ENCODE assay signal across 8 cellular contexts in genomic region chr17:76772842-76773521, GRCh38. TPM values are rescaled to one million over a fixed set of nuclear protein-coding genes. Genes with fewer than 3 reads are reported as not detected.
A peak's percentile ranks its signal among the peaks of the same experiment; 100 is the strongest.
DNase-seq lines count a peak whose midpoint lies in the region; ATAC-seq and TF ChIP-seq lines count a peak whose summit lies in the region.

No MANE protein-coding gene starts in this region.

- H3K4me3 Mint-ChIP-seq in activated CD8-positive, alpha-beta T cell treated with anti-CD3 and anti-CD28 coated beads for 36 hours: peak overlapping the region; percentile 65

- DNase-seq in AG09319 (ENCODE audit: extremely low read depth, low read depth) (peak; percentile 74), NCI-H1436 treated with DMSO at 0.1 percent for 48 hours (lab: John Stamatoyannopoulos, UW) (peak; percentile 23), cerebellum (ENCODE audit: low spot score) (no peak)
- peak; percentile 71 for DNase-seq in activated CD8-positive, alpha-beta T cell treated with anti-CD3 and anti-CD28 coated beads for 36 hours
- DNase-seq in stimulated activated CD4-positive, alpha-beta T cell treated with anti-CD3 and anti-CD28 coated beads, Interleukin-12 subunit alpha, Interleukin-12 subunit beta, amount 100 ng/mL, for 4 hours: peak; percentile 33

- peak overlapping the region; percentile 92 for H3K27ac Mint-ChIP-seq in activated CD8-positive, alpha-beta T cell treated with anti-CD3 and anti-CD28 coated beads for 36 hours

- H3K9me3 Mint-ChIP-seq in activated CD8-positive, alpha-beta T cell treated with anti-CD3 and anti-CD28 coated beads for 36 hours: no peaks in the 10 kb centered on the region

- TF ChIP-seq CTCF in AG09319 (IDR thresholded peaks at IDR 0.05; ENCODE audit: low read depth, low read length): no peak; the same call in 1 of the 2 replicates
- TF ChIP-seq CTCF in activated CD8-positive, alpha-beta T cell treated with anti-CD3 and anti-CD28 coated beads for 36 hours (IDR thresholded peaks at IDR 0.05): no peak

- POLR2A ChIA-PET in activated CD8-positive, alpha-beta T cell treated with anti-CD3 and anti-CD28 coated beads for 36 hours (lab: Charles Lee): interaction anchor here (0.6 to 1.7 kb wide), 6 partner anchors 14 to 46 kb away, joined by 3 to 6 read pairs (median 4); partner anchors contain the start of gene MFSD11

- H3K36me3 Mint-ChIP-seq in activated CD8-positive, alpha-beta T cell treated with anti-CD3 and anti-CD28 coated beads for 36 hours (ENCODE audit: low read depth): peaks cover 49% of the 10 kb centered on the region

- CTCF ChIA-PET in activated CD8-positive, alpha-beta T cell treated with anti-CD3 and anti-CD28 coated beads for 36 hours (lab: Charles Lee): interaction anchor here (1.1 to 1.2 kb wide), 2 partner anchors 59 to 95 kb away, joined by 3 to 4 read pairs; partner anchors contain the start of gene MGAT5B

- intact Hi-C loops in activated CD8-positive, alpha-beta T cell treated with anti-CD3 and anti-CD28 coated beads for 36 hours (cut with micrococcal nuclease): no loop called here

- H3K4me1 Mint-ChIP-seq in activated CD8-positive, alpha-beta T cell treated with anti-CD3 and anti-CD28 coated beads for 36 hours (ENCODE audit: low read depth): peaks cover 16% of the 10 kb centered on the region

- peak; percentile 100 for ATAC-seq in activated CD8-positive, alpha-beta T cell treated with anti-CD3 and anti-CD28 coated beads for 36 hours
- ATAC-seq in esophagus mucosa (peak; percentile 98), HG02759 (IDR thresholded peaks at IDR 0.05; ENCODE audit: unreplicated experiment) (no peak), HG03039 (IDR thresholded peaks at IDR 0.05; ENCODE audit: unreplicated experiment) (no peak)

- H3K27me3 Mint-ChIP-seq in activated CD8-positive, alpha-beta T cell treated with anti-CD3 and anti-CD28 coated beads for 36 hours: no peaks in the 10 kb centered on the region

RNA-seq across cellular contexts. Expression of gene MFSD11, which starts 35.1 kb away (rescaled TPM):
- total RNA-seq in activated CD8-positive, alpha-beta T cell treated with anti-CD3 and anti-CD28 coated beads for 36 hours: 10 to 100 TPM; 17.0 to 17.6 TPM
- total RNA-seq in esophagus mucosa (22.6 TPM), cerebellum (63.4 TPM)

RNA-seq across cellular contexts. Expression of gene SRSF2, which starts 35.9 kb away (rescaled TPM):
- total RNA-seq in activated CD8-positive, alpha-beta T cell treated with anti-CD3 and anti-CD28 coated beads for 36 hours: 100 to 1,000 TPM; 344 to 364 TPM
- total RNA-seq in esophagus mucosa (162 TPM), cerebellum (114 TPM)

RNA-seq across cellular contexts. Expression of gene METTL23, which starts 46.3 kb away (rescaled TPM):
- 10 to 100 TPM; 30.7 to 30.9 TPM for total RNA-seq in activated CD8-positive, alpha-beta T cell treated with anti-CD3 and anti-CD28 coated beads for 36 hours
- 17.8 TPM for total RNA-seq in esophagus mucosa
- total RNA-seq in cerebellum: 11.1 TPM

RNA-seq across cellular contexts. Expression of gene JMJD6, which starts 46.6 kb away (rescaled TPM):
- total RNA-seq in activated CD8-positive, alpha-beta T cell treated with anti-CD3 and anti-CD28 coated beads for 36 hours: 10 to 100 TPM; 77.9 to 80.3 TPM
- total RNA-seq in esophagus mucosa (11.0 TPM), cerebellum (20.1 TPM)

Comparison
In these comparisons a context has a peak if more than half of its experiments do, and no peak if none do; other contexts are left out.
1. ATAC-seq: peak in activated CD8-positive, alpha-beta T cell treated with anti-CD3 and anti-CD28 coated beads for 36 hours (single experiment) and esophagus mucosa (single experiment); none in HG02759 (single experiment) and HG03039 (single experiment).